25 cellular contexts compared by ENCODE assay signal in the genomic region with DNA sequence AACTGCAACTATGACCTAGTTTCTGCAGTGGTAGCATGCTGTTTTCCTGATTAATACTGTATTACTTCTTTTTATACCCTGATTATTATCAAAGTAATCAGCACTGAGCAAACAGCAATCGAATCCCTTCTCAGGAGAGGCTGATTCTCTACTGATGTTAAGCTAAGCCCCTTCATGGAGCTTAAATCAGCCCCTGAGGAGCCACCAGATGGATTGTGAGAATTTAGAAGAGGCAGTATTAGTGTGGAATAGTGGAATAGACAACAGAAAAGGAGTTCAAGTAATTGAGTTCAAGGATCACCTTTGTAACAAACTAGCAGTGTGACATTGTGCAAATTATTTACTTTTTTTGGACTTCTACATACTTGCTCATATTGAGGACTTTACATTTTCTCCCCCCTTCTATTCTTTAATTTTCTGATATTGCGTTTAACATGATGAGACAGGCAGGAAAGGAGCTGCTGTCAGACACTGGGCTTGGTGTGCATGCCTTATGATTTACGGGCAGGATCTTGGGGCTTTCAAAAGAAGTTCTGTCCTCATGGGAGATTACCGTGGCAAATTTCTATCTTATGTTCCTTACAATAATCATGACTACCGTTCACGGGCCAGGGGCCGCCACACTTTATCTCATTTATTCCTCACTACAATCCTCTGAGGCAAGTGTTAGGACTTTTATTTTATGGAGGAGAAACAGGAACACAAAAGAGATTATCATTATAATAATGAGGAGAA.
"Had no signal": no experiment of that assay in that cellular context is flagged by ENCODE, and none has a peak within 500 bp of the region (broad histone marks: within the 10 kb centered on the region; RNA-seq: fewer than 3 reads in every experiment).

No MANE protein-coding gene starts in this region.

- H3K79me2 ChIP-seq: parathyroid adenoma had no signal

- H3K4me3 Mint-ChIP-seq: activated B cell treated with CpG ODN at 0.5 μM for 24 hours; activated naive CD8-positive, alpha-beta T cell treated with anti-CD3 and anti-CD28 coated beads for 36 hours; activated T-cell treated with anti-CD3 and anti-CD28 coated beads, Interleukin-2, amount 50 U/mL, for 4 hours; central memory CD8-positive, alpha-beta T cell; effector memory CD8-positive, alpha-beta T cell; natural killer cell treated with Interleukin-12 subunit alpha and Interleukin-12 subunit beta and Interleukin-15 and Interleukin-18, amount 100 ng/mL, for 72 hours; stimulated activated naive B cell treated with anti-CD40 and anti-IgM and Interleukin-4, amounts not matched to agents 10 μg/mL and 1 μg/mL and 100 μg/mL, for 72 hours; T-helper 1 cell treated with Interleukin-12 subunit alpha and Interleukin-12 subunit beta and Interleukin-4 antibody, amounts not matched to agents 30 μg/mL and 1 μg/mL, for 36 hours had no signal

- H3K27ac ChIP-seq: colonic mucosa, dorsolateral prefrontal cortex, gastrocnemius medialis, parathyroid adenoma had no signal

- ATAC-seq: activated T-cell treated with anti-CD3 and anti-CD28 coated beads, Interleukin-2, amount 50 U/mL, for 4 hours; effector memory CD8-positive, alpha-beta T cell; esophagus mucosa; natural killer cell treated with Interleukin-12 subunit alpha and Interleukin-12 subunit beta and Interleukin-15 and Interleukin-18, amount 100 ng/mL, for 72 hours; stimulated activated naive B cell treated with anti-CD40 and anti-IgM and Interleukin-4, amounts not matched to agents 10 μg/mL and 1 μg/mL and 100 μg/mL, for 72 hours had no signal

- H2AFZ ChIP-seq: parathyroid adenoma had no signal

- H3K27me3 ChIP-seq: breast epithelium, colonic mucosa, dorsolateral prefrontal cortex, gastrocnemius medialis had no signal

- H3K27ac Mint-ChIP-seq: activated B cell treated with CpG ODN at 0.5 μM for 24 hours; activated naive CD8-positive, alpha-beta T cell treated with anti-CD3 and anti-CD28 coated beads for 36 hours; activated T-helper 2 cell treated with anti-CD3 and anti-CD28 coated beads, Interferon-gamma antibody, Interleukin-2, Interleukin-4, amounts not matched to agents 10 μg/mL and 5 μg/mL and 100 μg/mL, durations not matched to agents 14 hours and 24 hours and 36 hours; effector memory CD8-positive, alpha-beta T cell; natural killer cell treated with Interleukin-12 subunit alpha and Interleukin-12 subunit beta and Interleukin-15 and Interleukin-18, amount 100 ng/mL, for 72 hours; stimulated activated naive B cell treated with anti-CD40 and anti-IgM and Interleukin-4, amounts not matched to agents 10 μg/mL and 1 μg/mL and 100 μg/mL, for 72 hours; T-helper 1 cell treated with Interleukin-12 subunit alpha and Interleukin-12 subunit beta and Interleukin-4 antibody, amounts not matched to agents 30 μg/mL and 1 μg/mL, for 36 hours had no signal

- H3K27me3 Mint-ChIP-seq: activated B cell treated with CpG ODN at 0.5 μM for 24 hours; activated naive CD8-positive, alpha-beta T cell treated with anti-CD3 and anti-CD28 coated beads for 36 hours; central memory CD8-positive, alpha-beta T cell; effector memory CD8-positive, alpha-beta T cell; natural killer cell treated with Interleukin-12 subunit alpha and Interleukin-12 subunit beta and Interleukin-15 and Interleukin-18, amount 100 ng/mL, for 72 hours; stimulated activated naive B cell treated with anti-CD40 and anti-IgM and Interleukin-4, amounts not matched to agents 10 μg/mL and 1 μg/mL and 100 μg/mL, for 72 hours had no signal

- H3K9ac ChIP-seq: parathyroid adenoma had no signal

- H3K9me3 Mint-ChIP-seq: activated B cell treated with CpG ODN at 0.5 μM for 24 hours; activated naive CD8-positive, alpha-beta T cell treated with anti-CD3 and anti-CD28 coated beads for 36 hours; activated T-cell treated with anti-CD3 and anti-CD28 coated beads, Interleukin-2, amount 50 U/mL, for 4 hours; activated T-helper 2 cell treated with anti-CD3 and anti-CD28 coated beads, Interferon-gamma antibody, Interleukin-2, Interleukin-4, amounts not matched to agents 10 μg/mL and 5 μg/mL and 100 μg/mL, durations not matched to agents 14 hours and 24 hours and 36 hours; central memory CD8-positive, alpha-beta T cell; effector memory CD8-positive, alpha-beta T cell; natural killer cell treated with Interleukin-12 subunit alpha and Interleukin-12 subunit beta and Interleukin-15 and Interleukin-18, amount 100 ng/mL, for 72 hours; T-helper 1 cell treated with Interleukin-12 subunit alpha and Interleukin-12 subunit beta and Interleukin-4 antibody, amounts not matched to agents 30 μg/mL and 1 μg/mL, for 36 hours had no signal

- H3K9me3 ChIP-seq: breast epithelium, colonic mucosa, gastrocnemius medialis had no signal

- H3K4me1 ChIP-seq: breast epithelium, colonic mucosa, gastrocnemius medialis, parathyroid adenoma had no signal

- DNase-seq: activated B cell treated with CpG ODN at 0.5 μM for 24 hours; activated CD4-positive, alpha-beta T cell treated with anti-CD3 and anti-CD28 coated beads for 4 hours; activated CD4-positive, alpha-beta T cell treated with anti-CD3 and anti-CD28 coated beads, Interleukin-2, amount 50 U/mL, for 48 hours; activated CD8-positive, alpha-beta memory T cell treated with anti-CD3 and anti-CD28 coated beads, Interleukin-2, amount 50 U/mL, for 48 hours; activated naive CD4-positive, alpha-beta T cell; activated naive CD8-positive, alpha-beta T cell treated with anti-CD3 and anti-CD28 coated beads for 36 hours; activated T-cell treated with anti-CD3 and anti-CD28 coated beads, Interleukin-2, amount 50 U/mL, for 4 hours; amniotic stem cell; dorsolateral prefrontal cortex; effector memory CD8-positive, alpha-beta T cell; hippocampal formation; left ventricle myocardium superior; stimulated activated CD4-positive, alpha-beta T cell treated with anti-CD3 and anti-CD28 coated beads, Interleukin-2, amount 100 ng/mL, for 48 hours; stimulated activated CD8-positive, alpha-beta memory T cell treated with anti-CD3 and anti-CD28 coated beads, Interleukin-4, amount 100 ng/mL, for 48 hours; stimulated activated naive B cell treated with anti-CD40 and anti-IgM and Interleukin-4, amounts not matched to agents 10 μg/mL and 1 μg/mL and 100 μg/mL, for 72 hours; T1000 had no signal

- H3K4me3 ChIP-seq: breast epithelium, colonic mucosa, dorsolateral prefrontal cortex, gastrocnemius medialis had no signal

- H3K36me3 ChIP-seq: breast epithelium, colonic mucosa, gastrocnemius medialis had no signal

- H3K4me1 Mint-ChIP-seq: activated B cell treated with CpG ODN at 0.5 μM for 24 hours; activated naive CD8-positive, alpha-beta T cell treated with anti-CD3 and anti-CD28 coated beads for 36 hours; central memory CD8-positive, alpha-beta T cell; stimulated activated naive B cell treated with anti-CD40 and anti-IgM and Interleukin-4, amounts not matched to agents 10 μg/mL and 1 μg/mL and 100 μg/mL, for 72 hours had no signal
